Comparison of ENCODE assay signal across 23 cellular contexts in the genomic region with DNA sequence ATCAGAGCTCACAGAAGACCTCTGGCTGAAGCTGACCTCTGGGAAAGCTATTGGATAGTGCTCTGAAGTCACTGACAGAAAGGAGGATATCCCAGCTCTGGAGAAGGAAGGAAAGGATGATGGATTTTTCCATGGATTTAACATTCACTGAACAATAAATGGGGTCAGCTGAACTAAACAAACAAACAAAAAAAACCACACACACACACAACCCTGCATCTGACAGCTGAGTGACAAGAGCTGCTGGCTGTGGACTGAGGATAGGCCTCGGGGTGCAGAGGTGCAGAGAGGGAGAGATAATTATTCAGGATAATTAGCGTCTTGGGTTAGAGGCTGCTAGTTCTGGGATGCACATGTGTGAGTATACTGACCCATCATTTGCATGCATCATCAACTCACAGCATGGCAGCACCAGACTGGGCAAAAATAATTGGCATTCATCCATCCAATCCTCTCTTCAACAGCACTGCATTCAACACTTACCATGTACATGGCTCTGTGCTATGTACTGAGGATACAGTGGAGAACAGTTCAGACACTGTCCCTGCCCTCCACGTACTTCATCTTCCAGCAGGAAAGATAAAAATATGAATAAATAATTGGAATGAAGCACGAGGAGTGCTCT.
DNase-seq lines count a peak whose midpoint lies in the region; ATAC-seq, FAIRE-seq and TF ChIP-seq lines count a peak whose summit lies in the region.
"Had no signal": no experiment of that assay in that cellular context is flagged by ENCODE, and none has a peak within 500 bp of the region (broad histone marks: within the 10 kb centered on the region; RNA-seq: fewer than 3 reads in every experiment).

No MANE protein-coding gene starts in this region.

- no peaks in the 10 kb centered on the region for H4K20me1 ChIP-seq in osteoblast (ENCODE audit: insufficient read depth, low read length)
- H4K20me1 ChIP-seq: BLaER1 had no signal

- TF ChIP-seq RAD21 in A549 (conservative IDR thresholded peaks at IDR 0.05 in 1 of 2, IDR thresholded peaks at IDR 0.05 in 1 of 2): no peak

- no peak overlapping the region for H2AFZ ChIP-seq in osteoblast (ENCODE audit: low read length)

- FAIRE-seq in A549 (lab: Jason Lieb, UNC): no peak
- FAIRE-seq: G401.6, GM12892, HTR-8/SVneo had no signal

- TF ChIP-seq EP300 in A549 (IDR thresholded peaks at IDR 0.05): no peak

- H3K9me3 ChIP-seq in A549 (no peaks in the 10 kb centered on the region), osteoblast (ENCODE audit: low read depth, low read length) (no peaks in the 10 kb centered on the region)
- H3K9me3 ChIP-seq: BLaER1, Caco-2, SK-N-SH had no signal

- CTCF ChIA-PET in A549 (lab: Yijun Ruan, JAX): interaction anchor here (1.6 kb wide), 1 partner anchor 16 kb away, joined by 5 read pairs; no protein-coding TSS in a partner anchor

- TF ChIP-seq POLR2A in A549 (IDR thresholded peaks at IDR 0.05; ENCODE audit: low read length): no peak

- H3K36me3 ChIP-seq in osteoblast (ENCODE audit: insufficient read depth, low read length): no peaks in the 10 kb centered on the region
- H3K36me3 ChIP-seq: BLaER1 had no signal

- no peak for TF ChIP-seq CTCF in A549 (IDR thresholded peaks at IDR 0.05)
- TF ChIP-seq CTCF in osteoblast (IDR thresholded peaks at IDR 0.05; ENCODE audit: extremely low read depth, low read depth, low read length): no peak

- DNase-seq in A549 (ENCODE audit: low read depth in 1 of 2, low spot score in 1 of 2): no peak
- peak; percentile 18 for DNase-seq in Caki2 (ENCODE audit: low read depth)
- peak; percentile 73 for DNase-seq in cerebellar cortex (ENCODE audit: low spot score)
- peak; percentile 62 for DNase-seq in osteoblast (ENCODE audit: insufficient read length, low spot score, missing footprints)
- DNase-seq in pons (ENCODE audit: low spot score): no peak
- DNase-seq in ureter (ENCODE audit: low spot score): no peak
- no peak for DNase-seq in HCEC 1CT
- DNase-seq: Caco-2; CD4-positive, alpha-beta T cell; DMS153; GOT3; MV-4-11; NCI-H1694; NCI-H2081 treated with DMSO at 0.1 percent for 48 hours; NCI-H2171 treated with DMSO at 0.1 percent for 48 hours; NCI-H524 treated with DMSO at 0.1 percent for 48 hours; PC-3; SHP77 treated with DMSO at 0.1 percent for 48 hours; SK-N-SH had no signal

- H3K79me2 ChIP-seq in osteoblast (ENCODE audit: insufficient read depth, low read length): no peaks in the 10 kb centered on the region

- no peak for ATAC-seq in A549
- ATAC-seq: PC-3 had no signal

- POLR2A ChIA-PET in A549 (lab: Yijun Ruan, JAX): no interaction called here

- no peak overlapping the region for H3K4me3 ChIP-seq in A549
- H3K4me3 ChIP-seq in osteoblast (ENCODE audit: insufficient read depth, low read length): no peak overlapping the region
- H3K4me3 ChIP-seq: BLaER1 had no signal

- H3K27me3 ChIP-seq in osteoblast (ENCODE audit: insufficient read depth, low read length): no peaks in the 10 kb centered on the region
- H3K27me3 ChIP-seq: BLaER1 had no signal

- H3K4me1 ChIP-seq in A549 (peaks cover 24% of the 10 kb centered on the region), osteoblast (ENCODE audit: insufficient read depth, low read length) (peaks cover 9% of the 10 kb centered on the region)
- H3K4me1 ChIP-seq: Caco-2 had no signal

- in situ Hi-C loops in Caki2 (cut with HindIII; ENCODE audit: low pct_unique_long_range_greater_than_20kb, low sequenced_read_pairs): no loop called here

- WGBS in A549 (ENCODE audit: missing lambda C conversion rate): 85% methylated on average over 4 of the region's 4 CpGs

- peak overlapping the region; percentile 24 to 76; a peak in 4 of 6 replicates for H3K27ac ChIP-seq in A549
- H3K27ac ChIP-seq in osteoblast (ENCODE audit: low read depth, low read length): no peak overlapping the region
- H3K27ac ChIP-seq: BLaER1 had no signal

- H3K4me2 ChIP-seq in A549 (no peak overlapping the region), osteoblast (ENCODE audit: insufficient read depth, low read length) (no peak overlapping the region)
- H3K4me2 ChIP-seq: BLaER1, SK-N-SH had no signal

TF ChIP-seq in A549, 52 proteins besides CTCF, POLR2A, EP300 and RAD21:
- TF ChIP-seq BHLHE40 (IDR thresholded peaks at IDR 0.05; ENCODE audit: low read depth, low read length) (no peak), SMC3 (IDR thresholded peaks at IDR 0.05) (no peak)
TF ChIP-seq in A549: peak in this region for 0.

Comparison
In these comparisons a context has a peak if more than half of its experiments do, and no peak if none do; other contexts are left out.
1. DNase-seq: peak in Caki2 (single experiment), cerebellar cortex (single experiment) and osteoblast (single experiment); none in A549 (0 of 2), pons (single experiment), ureter (single experiment) and HCEC 1CT (single experiment).